Comparison of ENCODE assay signal across 10 cellular contexts in genomic region chr14:22565391-22565945, GRCh38. TPM values are rescaled to one million over a fixed set of nuclear protein-coding genes. Genes with fewer than 3 reads are reported as not detected.
A peak's percentile ranks its signal among the peaks of the same experiment; 100 is the strongest.
DNase-seq lines count a peak whose midpoint lies in the region; ATAC-seq and TF ChIP-seq lines count a peak whose summit lies in the region.
"Had no signal": no experiment of that assay in that cellular context is flagged by ENCODE, and none has a peak within 500 bp of the region (broad histone marks: within the 10 kb centered on the region; RNA-seq: fewer than 3 reads in every experiment).

No MANE protein-coding gene starts in this region.

- H3K4me1 Mint-ChIP-seq in stimulated activated memory B cell treated with anti-CD40 and anti-IgM and Interleukin-4, amounts not matched to agents 10 μg/mL and 1 μg/mL and 100 μg/mL, for 72 hours, result peaks cover 90% of the 10 kb centered on the region

- no peaks in the 10 kb centered on the region for H3K27me3 Mint-ChIP-seq in stimulated activated memory B cell treated with anti-CD40 and anti-IgM and Interleukin-4, amounts not matched to agents 10 μg/mL and 1 μg/mL and 100 μg/mL, for 72 hours

- peak; percentile 49 for TF ChIP-seq POLR2A in GM19099 (IDR thresholded peaks at IDR 0.05; ENCODE audit: extremely low read depth, insufficient read length, low read depth)

- peak; percentile 42 for ATAC-seq in HG02885 (IDR thresholded peaks at IDR 0.05; ENCODE audit: poor library complexity, unreplicated experiment)
- ATAC-seq in activated naive CD4-positive, alpha-beta T cell treated with anti-CD3 and anti-CD28 coated beads, Interleukin-2, amount 50 U/mL, for 72 hours, result no peak
- ATAC-seq in stimulated activated memory B cell treated with anti-CD40 and anti-IgM and Interleukin-4, amounts not matched to agents 10 μg/mL and 1 μg/mL and 100 μg/mL, for 72 hours, result peak; percentile 49
- ATAC-seq in GM21360 (IDR thresholded peaks at IDR 0.05; ENCODE audit: unreplicated experiment), result no peak

- no peaks in the 10 kb centered on the region for H3K9me3 Mint-ChIP-seq in activated naive CD4-positive, alpha-beta T cell treated with anti-CD3 and anti-CD28 coated beads, Interleukin-2, amount 50 U/mL, for 72 hours
- no peaks in the 10 kb centered on the region for H3K9me3 Mint-ChIP-seq in stimulated activated memory B cell treated with anti-CD40 and anti-IgM and Interleukin-4, amounts not matched to agents 10 μg/mL and 1 μg/mL and 100 μg/mL, for 72 hours

- no peak for DNase-seq in activated naive CD4-positive, alpha-beta T cell treated with anti-CD3 and anti-CD28 coated beads, Interleukin-2, amount 50 U/mL, for 72 hours (ENCODE audit: low spot score in 2 of 2)
- DNase-seq in NOMO-1 treated with DMSO at 0.1 percent for 48 hours (lab: John Stamatoyannopoulos, UW; ENCODE audit: unreplicated experiment) (no peak), occipital lobe (lab: John Stamatoyannopoulos, UW) (no peak)
- DNase-seq: caudate nucleus, NCI-H446 treated with DMSO at 0.1 percent for 48 hours, retina had no signal

- H3K27ac Mint-ChIP-seq in activated naive CD4-positive, alpha-beta T cell treated with anti-CD3 and anti-CD28 coated beads, Interleukin-2, amount 50 U/mL, for 72 hours, result peak overlapping the region; percentile 88 to 97
- peak overlapping the region; percentile 98 for H3K27ac Mint-ChIP-seq in stimulated activated memory B cell treated with anti-CD40 and anti-IgM and Interleukin-4, amounts not matched to agents 10 μg/mL and 1 μg/mL and 100 μg/mL, for 72 hours

- H3K36me3 Mint-ChIP-seq in activated naive CD4-positive, alpha-beta T cell treated with anti-CD3 and anti-CD28 coated beads, Interleukin-2, amount 50 U/mL, for 72 hours, result peaks cover 32% of the 10 kb centered on the region in 2 donors
- H3K36me3 Mint-ChIP-seq in stimulated activated memory B cell treated with anti-CD40 and anti-IgM and Interleukin-4, amounts not matched to agents 10 μg/mL and 1 μg/mL and 100 μg/mL, for 72 hours, result peaks cover 15% of the 10 kb centered on the region

- peak overlapping the region; percentile 42 for H3K4me3 Mint-ChIP-seq in stimulated activated memory B cell treated with anti-CD40 and anti-IgM and Interleukin-4, amounts not matched to agents 10 μg/mL and 1 μg/mL and 100 μg/mL, for 72 hours

RNA-seq across cellular contexts. Expression of gene DAD1, which starts 23.6 kb away (rescaled TPM):
- 100 to 1,000 TPM; 218 to 240 TPM for total RNA-seq in activated naive CD4-positive, alpha-beta T cell treated with anti-CD3 and anti-CD28 coated beads, Interleukin-2, amount 50 U/mL, for 72 hours
- total RNA-seq in occipital lobe, result 72.5 TPM

RNA-seq across cellular contexts. Expression of gene ABHD4, which starts 32.6 kb away (rescaled TPM):
- 10 to 100 TPM; 13.8 to 26.5 TPM for total RNA-seq in activated naive CD4-positive, alpha-beta T cell treated with anti-CD3 and anti-CD28 coated beads, Interleukin-2, amount 50 U/mL, for 72 hours
- total RNA-seq in occipital lobe, result 3.4 TPM

Comparison
In these comparisons a context has a peak if more than half of its experiments do, and no peak if none do; other contexts are left out.
1. ATAC-seq: peak in HG02885 (single experiment) and stimulated activated memory B cell treated with anti-CD40 and anti-IgM and Interleukin-4, amounts not matched to agents 10 μg/mL and 1 μg/mL and 100 μg/mL, for 72 hours (single experiment); none in activated naive CD4-positive, alpha-beta T cell treated with anti-CD3 and anti-CD28 coated beads, Interleukin-2, amount 50 U/mL, for 72 hours (0 of 2) and GM21360 (single experiment).